18 cellular contexts compared by ENCODE assay signal in genomic region chr3:25035511-25035910, GRCh38.
"Had no signal": no experiment of that assay in that cellular context is flagged by ENCODE, and none has a peak within 500 bp of the region (broad histone marks: within the 10 kb centered on the region; RNA-seq: fewer than 3 reads in every experiment).

No MANE protein-coding gene starts in this region.

- H3K4me3 ChIP-seq: esophagus squamous epithelium, gastrocnemius medialis, left ventricle myocardium inferior had no signal

- ATAC-seq: gastrocnemius medialis had no signal

- H3K36me3 ChIP-seq: esophagus squamous epithelium, gastrocnemius medialis, left ventricle myocardium inferior had no signal

- H3K27ac ChIP-seq: gastrocnemius medialis, left ventricle myocardium inferior had no signal

- H3K9me3 ChIP-seq: esophagus squamous epithelium, gastrocnemius medialis, left ventricle myocardium inferior had no signal

- H3K27me3 ChIP-seq: esophagus squamous epithelium, gastrocnemius medialis had no signal

- DNase-seq: activated B cell treated with CpG ODN at 0.5 μM for 24 hours; activated CD4-positive, alpha-beta memory T cell treated with anti-CD3 and anti-CD28 coated beads for 36 hours; activated CD4-positive, alpha-beta T cell treated with anti-CD3 and anti-CD28 coated beads for 4 hours; activated naive CD4-positive, alpha-beta T cell treated with anti-CD3 and anti-CD28 coated beads for 36 hours; activated T-cell treated with anti-CD3 and anti-CD28 coated beads for 4 hours; central memory CD4-positive, alpha-beta T cell; cortex of kidney; effector CD4-positive, alpha-beta T cell; esophagus squamous epithelium; gastrocnemius medialis; kidney glomerular epithelial cell; left ventricle myocardium inferior; mammary epithelial cell; stimulated activated CD4-positive, alpha-beta T cell treated with anti-CD3 and anti-CD28 coated beads, Interleukin-12 subunit alpha, Interleukin-12 subunit beta, amount 100 ng/mL, for 4 hours; stimulated activated CD4-positive, alpha-beta T cell treated with anti-CD3 and anti-CD28 coated beads, Interleukin-1b, Interleukin-23, amount 100 ng/mL, for 48 hours; stimulated activated CD8-positive, alpha-beta memory T cell treated with anti-CD3 and anti-CD28 coated beads, Interleukin-4, amount 100 ng/mL, for 48 hours; stimulated activated naive CD4-positive, alpha-beta T cell; SW 1271 had no signal
